Comparison of ENCODE assay signal across 12 cellular contexts in genomic region chr18:35511833-35512232, GRCh38. TPM values are rescaled to one million over a fixed set of nuclear protein-coding genes. Genes with fewer than 3 reads are reported as not detected.
DNase-seq lines count a peak whose midpoint lies in the region; ATAC-seq and TF ChIP-seq lines count a peak whose summit lies in the region.
"Had no signal": no experiment of that assay in that cellular context is flagged by ENCODE, and none has a peak within 500 bp of the region (broad histone marks: within the 10 kb centered on the region; RNA-seq: fewer than 3 reads in every experiment).

No MANE protein-coding gene starts in this region.

- TF ChIP-seq CTCF in psoas muscle (IDR thresholded peaks at IDR 0.05) = no peak
- TF ChIP-seq CTCF in transverse colon (IDR thresholded peaks at IDR 0.05) = peak in 1 of 5 experiments; percentile 8

- no peak for TF ChIP-seq EP300 in transverse colon (IDR thresholded peaks at IDR 0.05; ENCODE audit: low read depth)

- ATAC-seq in GM18909 (IDR thresholded peaks at IDR 0.05; ENCODE audit: poor library complexity, unreplicated experiment) = peak; percentile 30
- ATAC-seq in HG02870 (IDR thresholded peaks at IDR 0.05; ENCODE audit: unreplicated experiment) = peak; percentile 25
- no peak for ATAC-seq in activated CD8-positive, alpha-beta T cell treated with anti-CD3 and anti-CD28 coated beads, Interleukin-2, amount 10 ng/mL, durations not matched to agents 7 days and 5 days
- ATAC-seq in psoas muscle = no peak
- ATAC-seq: left cardiac atrium, right cardiac atrium had no signal

- H3K4me3 Mint-ChIP-seq in activated CD8-positive, alpha-beta T cell treated with anti-CD3 and anti-CD28 coated beads, Interleukin-2, amount 10 ng/mL, durations not matched to agents 7 days and 5 days = no peak overlapping the region
- no peak overlapping the region for H3K4me3 Mint-ChIP-seq in activated naive CD4-positive, alpha-beta T cell treated with anti-CD3 and anti-CD28 coated beads, Interleukin-2, amount 10 ng/mL, durations not matched to agents 7 days and 5 days

- H3K9me3 ChIP-seq in psoas muscle (no peaks in the 10 kb centered on the region), transverse colon (no peaks in the 10 kb centered on the region)

- H3K36me3 ChIP-seq in psoas muscle (ENCODE audit: insufficient read depth in 1 of 2, low read depth in 1 of 2) (no peaks in the 10 kb centered on the region), transverse colon (no peaks in the 10 kb centered on the region)

- POLR2A ChIA-PET in activated CD8-positive, alpha-beta T cell treated with anti-CD3 and anti-CD28 coated beads, Interleukin-2, amount 10 ng/mL, durations not matched to agents 7 days and 5 days (lab: Charles Lee) = no interaction called here

- intact Hi-C loops in psoas muscle (cut with DNase I) (loop anchor here in 1 of 2 donors (5.0 to 10.0 kb wide), 2 partner anchors 65 to 113 kb away; no protein-coding TSS in a partner anchor), transverse colon (cut with DNase I; ENCODE audit: low total_unique reads) (no loop called here)

- no peak for TF ChIP-seq POLR2A in transverse colon (IDR thresholded peaks at IDR 0.05)

- CTCF ChIA-PET in activated CD8-positive, alpha-beta T cell treated with anti-CD3 and anti-CD28 coated beads, Interleukin-2, amount 10 ng/mL, durations not matched to agents 7 days and 5 days (lab: Charles Lee) = interaction anchor here (1.1 to 1.3 kb wide), 2 partner anchors 9 to 10 kb away, joined by 3 to 4 read pairs; no protein-coding TSS in a partner anchor
- CTCF ChIA-PET in activated naive CD4-positive, alpha-beta T cell treated with anti-CD3 and anti-CD28 coated beads, Interleukin-2, amount 10 ng/mL, durations not matched to agents 7 days and 5 days (lab: Charles Lee) = no interaction called here

- peaks cover 21% of the 10 kb centered on the region for H3K4me1 ChIP-seq in psoas muscle
- peaks cover 0 to 3% (median 0%) of the 10 kb centered on the region in 4 donors for H3K4me1 ChIP-seq in transverse colon

- WGBS in psoas muscle, 3 donors = 35 to 73% (median 62%) methylated on average over 1 of the region's 1 CpG
- 37% methylated on average over 1 of the region's 1 CpG; no CpG with 5 or more reads in 1 of the 2 donors for WGBS in transverse colon (ENCODE audit: low coverage in 1 of 2), 2 donors

- no peak overlapping the region for H3K27ac Mint-ChIP-seq in activated CD8-positive, alpha-beta T cell treated with anti-CD3 and anti-CD28 coated beads, Interleukin-2, amount 10 ng/mL, durations not matched to agents 7 days and 5 days
- H3K27ac Mint-ChIP-seq in activated naive CD4-positive, alpha-beta T cell treated with anti-CD3 and anti-CD28 coated beads, Interleukin-2, amount 10 ng/mL, durations not matched to agents 7 days and 5 days = no peak overlapping the region

- H3K9me3 Mint-ChIP-seq in activated CD8-positive, alpha-beta T cell treated with anti-CD3 and anti-CD28 coated beads, Interleukin-2, amount 10 ng/mL, durations not matched to agents 7 days and 5 days (ENCODE audit: insufficient read depth) = no peaks in the 10 kb centered on the region
- no peaks in the 10 kb centered on the region for H3K9me3 Mint-ChIP-seq in activated naive CD4-positive, alpha-beta T cell treated with anti-CD3 and anti-CD28 coated beads, Interleukin-2, amount 10 ng/mL, durations not matched to agents 7 days and 5 days

- H3K27me3 ChIP-seq in psoas muscle (ENCODE audit: insufficient read depth in 3 of 3, low read length in 2 of 3) = no peaks in the 10 kb centered on the region
- H3K27me3 ChIP-seq in transverse colon = no peaks in the 10 kb centered on the region

- H3K27me3 Mint-ChIP-seq in activated CD8-positive, alpha-beta T cell treated with anti-CD3 and anti-CD28 coated beads, Interleukin-2, amount 10 ng/mL, durations not matched to agents 7 days and 5 days (ENCODE audit: low read depth) = no peaks in the 10 kb centered on the region
- H3K27me3 Mint-ChIP-seq in activated naive CD4-positive, alpha-beta T cell treated with anti-CD3 and anti-CD28 coated beads, Interleukin-2, amount 10 ng/mL, durations not matched to agents 7 days and 5 days = peaks cover 3% of the 10 kb centered on the region

- DNase-seq in activated CD8-positive, alpha-beta T cell treated with anti-CD3 and anti-CD28 coated beads, Interleukin-2, amount 10 ng/mL, durations not matched to agents 7 days and 5 days = peak; percentile 13
- no peak for DNase-seq in psoas muscle
- DNase-seq in GOT3 (lab: John Stamatoyannopoulos, UW) = no peak
- no peak for DNase-seq in transverse colon
- DNase-seq in activated naive CD4-positive, alpha-beta T cell treated with anti-CD3 and anti-CD28 coated beads, Interleukin-2, amount 10 ng/mL, durations not matched to agents 7 days and 5 days = no peak
- DNase-seq: aorta, DND-41, left cardiac atrium, NCI-H510A treated with DMSO at 0.1 percent for 48 hours, right cardiac atrium had no signal

- H3K4me1 Mint-ChIP-seq in activated CD8-positive, alpha-beta T cell treated with anti-CD3 and anti-CD28 coated beads, Interleukin-2, amount 10 ng/mL, durations not matched to agents 7 days and 5 days (ENCODE audit: low read depth) = no peaks in the 10 kb centered on the region
- no peaks in the 10 kb centered on the region for H3K4me1 Mint-ChIP-seq in activated naive CD4-positive, alpha-beta T cell treated with anti-CD3 and anti-CD28 coated beads, Interleukin-2, amount 10 ng/mL, durations not matched to agents 7 days and 5 days

- H3K27ac ChIP-seq in psoas muscle (peak overlapping the region; percentile 54), transverse colon (no peak overlapping the region)

- H3K4me3 ChIP-seq in psoas muscle (no peak overlapping the region), transverse colon (no peak overlapping the region)

- in situ Hi-C loops in transverse colon (cut with MboI; ENCODE audit: low pct_ligation_motif_present in 1 of 4, low pct_unique_long_range_greater_than_20kb in 1 of 4, low sequenced_read_pairs in 3 of 4) = no loop called here

- H3K36me3 Mint-ChIP-seq in activated CD8-positive, alpha-beta T cell treated with anti-CD3 and anti-CD28 coated beads, Interleukin-2, amount 10 ng/mL, durations not matched to agents 7 days and 5 days (ENCODE audit: low read depth) = no peaks in the 10 kb centered on the region
- H3K36me3 Mint-ChIP-seq in activated naive CD4-positive, alpha-beta T cell treated with anti-CD3 and anti-CD28 coated beads, Interleukin-2, amount 10 ng/mL, durations not matched to agents 7 days and 5 days = no peaks in the 10 kb centered on the region

RNA-seq across cellular contexts. Expression of gene INO80C, which starts 14.1 kb away (rescaled TPM):
- total RNA-seq in activated CD8-positive, alpha-beta T cell treated with anti-CD3 and anti-CD28 coated beads, Interleukin-2, amount 10 ng/mL, durations not matched to agents 7 days and 5 days = 10 to 100 TPM; 12.9 to 19.4 TPM
- total RNA-seq in psoas muscle (10 to 100 TPM; 14.4 to 21.1 (median 18.3) TPM), transverse colon (100 to 1,000 TPM in 1 of 4 donors, 10 to 100 TPM in 3; 10.2 to 277 (median 18.0) TPM)
- 10 to 100 TPM; 22.5 to 26.7 (median 22.6) TPM for polyA plus RNA-seq in psoas muscle

Comparison
In these comparisons a context has a peak if more than half of its experiments do, and no peak if none do; other contexts are left out.
1. ATAC-seq: peak in GM18909 (single experiment) and HG02870 (single experiment); none in activated CD8-positive, alpha-beta T cell treated with anti-CD3 and anti-CD28 coated beads, Interleukin-2, amount 10 ng/mL, durations not matched to agents 7 days and 5 days (single experiment) and psoas muscle (0 of 4).